In the genomic region with DNA sequence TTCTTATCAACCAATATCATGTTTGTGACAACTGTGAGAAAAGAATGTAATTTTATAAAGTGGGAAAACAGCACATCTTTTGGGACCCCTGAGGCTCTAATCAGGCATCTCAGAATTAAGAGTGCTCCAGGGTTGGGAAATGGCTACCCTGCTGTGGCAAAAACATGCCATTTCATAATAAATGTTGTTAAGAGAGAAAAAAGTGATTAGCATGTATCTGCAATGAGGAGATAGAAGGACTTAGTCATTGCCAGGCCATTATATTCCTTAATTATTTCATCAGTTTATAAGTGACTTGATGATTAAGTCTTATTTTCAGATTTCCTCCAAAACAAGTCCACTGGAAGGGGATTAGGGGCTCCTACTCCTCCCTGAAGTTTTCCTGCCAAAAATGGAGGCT, we compare ENCODE assay signal across 8 cellular contexts. TPM values are rescaled to one million over a fixed set of nuclear protein-coding genes. Genes with fewer than 3 reads are reported as not detected.
DNase-seq lines count a peak whose midpoint lies in the region; ATAC-seq and TF ChIP-seq lines count a peak whose summit lies in the region.
"Not testable (repeated sequence)": the region's sequence is repeated elsewhere in the genome, so short reads cannot be mapped to it uniquely, and the experiment has no call there.

No MANE protein-coding gene starts in this region.

- TF ChIP-seq POLR2A in esophagus squamous epithelium (IDR thresholded peaks at IDR 0.05); right lobe of liver (IDR thresholded peaks at IDR 0.05); transverse colon (IDR thresholded peaks at IDR 0.05): not testable (repeated sequence)

- H3K4me2 ChIP-seq in parathyroid adenoma (ENCODE audit: low read length), result peak overlapping the region; percentile 65

- H3K27me3 ChIP-seq in esophagus squamous epithelium; right lobe of liver; parathyroid adenoma (ENCODE audit: control insufficient read depth, insufficient read depth, low read length); transverse colon: not testable (repeated sequence)

- H3K4me1 ChIP-seq in esophagus squamous epithelium (peaks cover 0 to 76% (median 30%) of the 10 kb centered on the region in 3 donors), right lobe of liver (peaks cover 0 to 46% (median 3%) of the 10 kb centered on the region in 4 donors), parathyroid adenoma (peaks cover 23% of the 10 kb centered on the region), transverse colon (peaks cover 10 to 56% (median 31%) of the 10 kb centered on the region in 4 donors)

- not testable (repeated sequence) for H3K36me3 ChIP-seq in esophagus squamous epithelium; right lobe of liver; parathyroid adenoma (ENCODE audit: control insufficient read depth, insufficient read depth, low read length); transverse colon

- H2AFZ ChIP-seq in parathyroid adenoma, result not testable (repeated sequence)

- peak overlapping the region; percentile 99 to 100 (median 100) for H3K27ac ChIP-seq in esophagus squamous epithelium
- H3K27ac ChIP-seq in right lobe of liver, result peak overlapping the region; percentile 96 to 99 (median 97)
- H3K27ac ChIP-seq in parathyroid adenoma, result peak overlapping the region; percentile 97
- H3K27ac ChIP-seq in transverse colon, result peak overlapping the region; percentile 99 to 100 (median 100)

- not testable (repeated sequence) for H3K9ac ChIP-seq in parathyroid adenoma

- not testable (repeated sequence) for TF ChIP-seq CTCF in LNCaP clone FGC (IDR thresholded peaks at IDR 0.05; ENCODE audit: control insufficient read depth, extremely low read depth, insufficient read depth); WI38 (IDR thresholded peaks at IDR 0.05; ENCODE audit: low read depth, low read length); astrocyte of the cerebellum (IDR thresholded peaks at IDR 0.05; ENCODE audit: low read depth, low read length, missing control alignments); esophagus squamous epithelium (IDR thresholded peaks at IDR 0.05); right lobe of liver (IDR thresholded peaks at IDR 0.05); parathyroid adenoma (IDR thresholded peaks at IDR 0.05); transverse colon (IDR thresholded peaks at IDR 0.05)

- intact Hi-C loops in esophagus squamous epithelium (cut with DNase I); right lobe of liver (cut with DNase I); transverse colon (cut with DNase I; ENCODE audit: low total_unique reads): not testable (repeated sequence)

- not testable (repeated sequence) for H3K9me3 ChIP-seq in esophagus squamous epithelium; right lobe of liver; parathyroid adenoma (ENCODE audit: control insufficient read depth, low read length); transverse colon

- in situ Hi-C loops in Caki2 (cut with HindIII; ENCODE audit: low pct_unique_long_range_greater_than_20kb, low sequenced_read_pairs), result not testable (repeated sequence)
- in situ Hi-C loops in astrocyte of the cerebellum (cut with HindIII; ENCODE audit: low sequenced_read_pairs) (loop anchor here (25.0 kb wide), 1 partner anchor 347 kb away; no protein-coding TSS in a partner anchor), transverse colon (cut with MboI; ENCODE audit: low pct_ligation_motif_present in 1 of 4, low pct_unique_long_range_greater_than_20kb in 1 of 4, low sequenced_read_pairs in 3 of 4) (loop anchor here in 1 of 4 donors (25.0 kb wide), 2 partner anchors 247 to 322 kb away; no protein-coding TSS in a partner anchor)

- not testable (repeated sequence) for ATAC-seq in right lobe of liver

- not testable (repeated sequence) for TF ChIP-seq EP300 in transverse colon (IDR thresholded peaks at IDR 0.05; ENCODE audit: low read depth)

- H3K79me2 ChIP-seq in parathyroid adenoma, result peaks cover 36% of the 10 kb centered on the region

- peak; percentile 38 for DNase-seq in Caki2 (ENCODE audit: low read depth)
- not testable (repeated sequence) for DNase-seq in LNCaP clone FGC (ENCODE audit: low read depth); astrocyte of the cerebellum (ENCODE audit: low read depth); esophagus squamous epithelium (lab: John Stamatoyannopoulos, UW); right lobe of liver; transverse colon

- H3K4me3 ChIP-seq in LNCaP clone FGC (ENCODE audit: low read depth, low read length), result peak overlapping the region; percentile 74
- peak overlapping the region; percentile 80 for H3K4me3 ChIP-seq in WI38 (ENCODE audit: low read depth, low read length)
- peak overlapping the region; percentile 79 for H3K4me3 ChIP-seq in astrocyte of the cerebellum (ENCODE audit: low read depth, low read length)
- H3K4me3 ChIP-seq in esophagus squamous epithelium, result peak overlapping the region in 3 of 4 donors; percentile 89 to 98 (median 91)
- H3K4me3 ChIP-seq in right lobe of liver, result peak overlapping the region in 1 of 3 donors; percentile 71
- H3K4me3 ChIP-seq in parathyroid adenoma (ENCODE audit: low read depth, low read length), result peak overlapping the region; percentile 92
- peak overlapping the region in 1 of 4 donors; percentile 99 for H3K4me3 ChIP-seq in transverse colon

RNA-seq across cellular contexts. Expression of a gene that starts 3.1 kb away (rescaled TPM):
- 21.4 and 25.0 TPM in 2 replicates for total RNA-seq in Caki2 (2014; rRNA removed; shearing (Covaris generic); ENCODE audit: low replicate concordance)
- 10 to 100 TPM; 20.7 to 27.5 (median 22.2) TPM for total RNA-seq in esophagus squamous epithelium
- 10 to 100 TPM; 11.3 to 27.1 (median 15.8) TPM for total RNA-seq in right lobe of liver
- 10 to 100 TPM; 28.9 to 82.6 (median 46.0) TPM for total RNA-seq in transverse colon
